24 cellular contexts compared by ENCODE assay signal in the genomic region with DNA sequence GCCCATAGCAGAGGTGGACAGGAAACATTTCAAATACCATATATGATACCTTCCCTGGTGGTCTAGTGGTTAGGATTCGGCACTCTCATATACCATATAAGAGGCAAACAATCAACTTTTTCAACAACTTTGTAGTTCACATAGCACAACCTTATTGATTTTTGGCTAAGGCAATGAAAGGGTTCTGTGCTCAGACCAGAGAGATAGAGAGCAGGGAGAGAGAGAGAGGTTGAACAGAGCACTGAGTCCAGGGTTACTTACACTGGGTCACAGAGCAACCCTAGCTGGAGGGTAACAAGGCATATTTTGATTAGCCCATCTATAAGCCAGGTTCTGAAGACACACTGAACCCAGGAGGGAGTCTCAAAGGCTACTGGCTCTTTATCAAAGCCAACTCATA.
"Had no signal": no experiment of that assay in that cellular context is flagged by ENCODE, and none has a peak within 500 bp of the region (broad histone marks: within the 10 kb centered on the region; RNA-seq: fewer than 3 reads in every experiment).

No MANE protein-coding gene starts in this region.

- H3K27me3 ChIP-seq: brain microvascular endothelial cell, cardiac muscle cell, SJSA1 had no signal

- H3K27ac ChIP-seq: brain microvascular endothelial cell, cardiac muscle cell, SJSA1 had no signal

- H3K9me3 ChIP-seq: SJSA1 had no signal

- DNase-seq: activated CD4-positive, alpha-beta T cell treated with anti-CD3 and anti-CD28 coated beads for 4 hours; activated CD8-positive, alpha-beta memory T cell treated with anti-CD3 and anti-CD28 coated beads, Interleukin-2, amount 50 U/mL, for 4 hours; activated CD8-positive, alpha-beta T cell treated with anti-CD3 and anti-CD28 coated beads for 36 hours; activated gamma-delta T cell treated with Interleukin-2 at 50 U/mL for 16 hours; activated naive CD4-positive, alpha-beta T cell treated with anti-CD3 and anti-CD28 coated beads, Interleukin-2, amount 10 ng/mL, durations not matched to agents 7 days and 5 days; activated naive CD8-positive, alpha-beta T cell treated with anti-CD3 and anti-CD28 coated beads for 36 hours; activated T-cell treated with anti-CD3 and anti-CD28 coated beads, Interleukin-2, amount 50 U/mL, for 72 hours; brain microvascular endothelial cell; Karpas-422; NCI-H1048; NCI-H146; NCI-H187 treated with DMSO at 0.1 percent for 48 hours; NCI-H2171; NCI-H2227 treated with DMSO at 0.1 percent for 48 hours; NCI-H510A; NCI-H526 treated with DMSO at 0.1 percent for 48 hours; NCI-H82; SHP77 had no signal

- FAIRE-seq: K562, RCC 7860 had no signal

- ATAC-seq: activated CD4-positive, CD25-positive, alpha-beta regulatory T cell treated with anti-CD3 and anti-CD28 coated beads, Interleukin-2, amount 50 U/mL, for 24 hours; activated CD8-positive, alpha-beta T cell treated with anti-CD3 and anti-CD28 coated beads for 36 hours; K562; SK-N-SH treated with all-trans-retinoic acid at 6 μM for 48 hours had no signal

- H3K36me3 ChIP-seq: brain microvascular endothelial cell, cardiac muscle cell, SJSA1 had no signal

- H3K4me3 ChIP-seq: cardiac muscle cell, K562, SJSA1 had no signal
